In the genomic region with DNA sequence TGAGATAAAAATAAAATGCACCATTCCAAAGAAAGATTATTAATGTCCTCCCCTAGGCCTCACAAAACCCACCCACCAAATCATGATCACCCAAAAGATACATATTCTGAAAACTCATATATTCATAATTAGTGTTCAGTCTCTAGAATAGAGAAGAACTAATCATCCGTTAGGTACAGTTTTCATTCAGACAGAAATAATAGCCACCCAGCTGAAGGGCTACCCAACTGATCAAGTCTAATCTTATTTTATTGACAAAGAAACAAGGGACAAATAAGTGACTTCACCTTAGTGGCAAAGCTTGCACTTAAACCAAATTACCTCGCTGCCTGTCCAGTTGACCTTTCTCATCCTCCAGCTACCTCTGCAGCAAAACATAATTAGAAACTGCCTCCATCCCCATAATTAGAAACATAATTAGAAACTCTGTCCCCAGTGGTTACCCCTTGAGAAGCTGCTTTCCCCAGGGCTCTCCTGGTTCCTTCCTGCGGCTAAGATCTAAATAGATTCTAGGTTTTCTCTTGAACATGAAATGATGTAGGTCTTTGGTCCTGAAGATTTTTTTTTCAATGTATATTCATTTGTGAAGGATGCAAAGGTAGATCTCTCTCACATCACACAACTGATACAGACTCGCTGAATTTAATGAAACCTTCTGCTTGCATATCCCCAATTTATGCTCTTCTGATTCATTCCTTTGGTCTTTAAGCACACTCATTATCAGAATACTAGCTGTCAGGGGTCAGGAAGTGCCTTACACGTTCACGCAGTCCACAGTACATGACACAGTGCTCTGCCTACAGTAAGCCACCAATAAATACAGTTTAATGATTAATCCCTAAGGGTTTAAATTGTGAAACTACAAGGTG, we compare ENCODE assay signal across 11 cellular contexts. TPM values are rescaled to one million over a fixed set of nuclear protein-coding genes. Genes with fewer than 3 reads are reported as not detected.
DNase-seq lines count a peak whose midpoint lies in the region; ATAC-seq and TF ChIP-seq lines count a peak whose summit lies in the region.
"Had no signal": no experiment of that assay in that cellular context is flagged by ENCODE, and none has a peak within 500 bp of the region (broad histone marks: within the 10 kb centered on the region; RNA-seq: fewer than 3 reads in every experiment).

No MANE protein-coding gene starts in this region.

- TF ChIP-seq CTCF in KMS-11 (conservative IDR thresholded peaks at IDR 0.05; ENCODE audit: low read depth, low read length): no peak

- H3K36me3 ChIP-seq in KMS-11 (ENCODE audit: insufficient read depth): no peaks in the 10 kb centered on the region
- H3K36me3 ChIP-seq: left ventricle myocardium inferior had no signal

- H3K4me2 ChIP-seq in KMS-11: peak overlapping the region; percentile 40

- peak overlapping the region; percentile 41; the same call in 1 of the 2 replicates for H3K27ac ChIP-seq in KMS-11
- H3K27ac ChIP-seq: left ventricle myocardium inferior had no signal

- H3K9ac ChIP-seq in KMS-11: no peak overlapping the region; the same call in 1 of the 2 replicates

- peak; percentile 6 for DNase-seq in stimulated activated CD4-positive, alpha-beta T cell treated with anti-CD3 and anti-CD28 coated beads, Interleukin-1b, Interleukin-23, amount 100 ng/mL, for 48 hours
- DNase-seq in stimulated activated CD4-positive, alpha-beta T cell treated with anti-CD3 and anti-CD28 coated beads, Interleukin-4, amount 100 ng/mL, for 4 hours: no peak
- DNase-seq in NCI-H187 (lab: John Stamatoyannopoulos, UW) (no peak), NCI-H345 (lab: John Stamatoyannopoulos, UW) (no peak), AG08395 (ENCODE audit: low spot score) (no peak), left ventricle myocardium superior (no peak)
- DNase-seq: AML-193, left ventricle myocardium inferior, OCI-M1 had no signal

- no peaks in the 10 kb centered on the region for H4K20me1 ChIP-seq in KMS-11 (ENCODE audit: insufficient read depth)

- H3K27me3 ChIP-seq in KMS-11 (ENCODE audit: insufficient read depth, low read depth): no peaks in the 10 kb centered on the region

- peaks cover 40% of the 10 kb centered on the region; the same call in 1 of the 2 replicates for H3K79me2 ChIP-seq in KMS-11 (ENCODE audit: insufficient read depth, low read depth)

- peak; percentile 94 for ATAC-seq in HG02642 (IDR thresholded peaks at IDR 0.05; ENCODE audit: poor library complexity, unreplicated experiment)
- no peak for ATAC-seq in left ventricle myocardium superior

- intact Hi-C loops in left ventricle myocardium superior (cut with micrococcal nuclease): no loop called here

- peaks cover 98% of the 10 kb centered on the region for H3K4me1 ChIP-seq in KMS-11 (ENCODE audit: low read depth, poor library complexity, severe bottlenecking)

- H2AFZ ChIP-seq in KMS-11 (ENCODE audit: low read depth): no peak overlapping the region

- no peak overlapping the region for H3K4me3 ChIP-seq in KMS-11 (IDR thresholded peaks at IDR 0.05; ENCODE audit: insufficient read depth, low read depth, low read length)
- H3K4me3 ChIP-seq: left ventricle myocardium inferior had no signal

RNA-seq across cellular contexts. Expression of a gene that starts 46.3 kb away (rescaled TPM):
- 89.8 TPM for total RNA-seq in left ventricle myocardium superior

RNA-seq across cellular contexts. Expression of a gene that starts 58.4 kb away (rescaled TPM):
- total RNA-seq in left ventricle myocardium superior: 0.20 TPM
